7 cellular contexts compared by ENCODE assay signal in genomic region chr10:27099916-27100799, GRCh38. TPM values are rescaled to one million over a fixed set of nuclear protein-coding genes. Genes with fewer than 3 reads are reported as not detected.
DNase-seq lines count a peak whose midpoint lies in the region; ATAC-seq and FAIRE-seq lines count a peak whose summit lies in the region.

ANKRD26 (minus strand) TSS chr10:27100494; CDS start chr10:27100326, 168 bp downstream.

- ATAC-seq in HG02973 (IDR thresholded peaks at IDR 0.05; ENCODE audit: unreplicated experiment) = peak; percentile 69

- FAIRE-seq in GM18507 (lab: Jason Lieb, UNC) = peak; percentile 93

- DNase-seq in GM18507 (ENCODE audit: extremely low spot score, insufficient read length, low read depth) (peak; percentile 93), NCI-H2029 (lab: John Stamatoyannopoulos, UW) (peak; percentile 84), T-helper 9 cell (peak; percentile 93), astrocyte of the hippocampus (ENCODE audit: low read depth, low spot score) (peak; percentile 99), hippocampal formation (lab: John Stamatoyannopoulos, UW) (peak; percentile 91 to 93), renal cortical epithelial cell (ENCODE audit: low read depth) (peak; percentile 94)

RNA-seq across cellular contexts. Expression of gene ANKRD26, which starts in this region (rescaled TPM):
- 4.9 and 14.6 TPM in 2 replicates for total RNA-seq in renal cortical epithelial cell

Comparison
In these comparisons a context has a peak if more than half of its experiments do, and no peak if none do; other contexts are left out.
1. Peak in every context shown above with its lines: DNase-seq and ATAC-seq.